Comparison of ENCODE assay signal across 8 cellular contexts in genomic region chr20:3777726-3778629, GRCh38. TPM values are rescaled to one million over a fixed set of nuclear protein-coding genes. Genes with fewer than 3 reads are reported as not detected.
DNase-seq lines count a peak whose midpoint lies in the region; TF ChIP-seq lines count a peak whose summit lies in the region.

No MANE protein-coding gene starts in this region.

- intact Hi-C loops in MCF 10A (cut with micrococcal nuclease): no loop called here

- no peak for TF ChIP-seq EP300 in SK-N-SH (IDR thresholded peaks at IDR 0.05; ENCODE audit: borderline replicate concordance in 1 of 2, low read depth in 1 of 2, low read length in 1 of 2)

- in situ Hi-C loops in T47D (cut with HindIII; ENCODE audit: low pct_unique_long_range_greater_than_20kb, low sequenced_read_pairs): no loop called here
- in situ Hi-C loops in KBM-7 (cut with MboI; ENCODE audit: low pct_unique_long_range_greater_than_20kb, low sequenced_read_pairs): no loop called here

- TF ChIP-seq CTCF in MCF 10A (IDR thresholded peaks at IDR 0.05; ENCODE audit: unreplicated experiment): no peak
- no peak for TF ChIP-seq CTCF in SK-N-SH (IDR thresholded peaks at IDR 0.05)

- H3K27ac Mint-ChIP-seq in MCF 10A (ENCODE audit: low read depth, unreplicated experiment): no peak overlapping the region

- H3K36me3 Mint-ChIP-seq in MCF 10A (ENCODE audit: insufficient read depth, unreplicated experiment): no peaks in the 10 kb centered on the region

- H4K20me1 ChIP-seq in SK-N-SH (ENCODE audit: insufficient read depth): peaks cover 14% of the 10 kb centered on the region

- H3K36me3 ChIP-seq in SK-N-SH (replicated peaks in 1 of 2; ENCODE audit: control insufficient read depth in 1 of 2, insufficient read depth in 2 of 2, low read length in 1 of 2): no peaks in the 10 kb centered on the region

- peaks cover 15% of the 10 kb centered on the region for H3K4me1 Mint-ChIP-seq in MCF 10A (ENCODE audit: insufficient read depth, unreplicated experiment)

- no peaks in the 10 kb centered on the region for H3K9me2 ChIP-seq in SK-N-SH

- peak overlapping the region; percentile 8 for H3K4me2 ChIP-seq in SK-N-SH

- no TSS peak for BruUV-seq in MCF 10A (replicated peaks; lab: Mats Ljungman, UMichigan)

- H3K9me3 ChIP-seq in SK-N-SH: no peaks in the 10 kb centered on the region

- peaks cover 15% of the 10 kb centered on the region for H3F3A ChIP-seq in SK-N-SH (replicated peaks; ENCODE audit: insufficient read depth)

- no peak for TF ChIP-seq RAD21 in SK-N-SH (IDR thresholded peaks at IDR 0.05; ENCODE audit: low read length)

- no peaks in the 10 kb centered on the region for H3K27me3 Mint-ChIP-seq in MCF 10A (ENCODE audit: insufficient read depth, unreplicated experiment)

- WGBS in SK-N-SH (ENCODE audit: low lambda C conversion rate): 32% methylated on average over 29 of the region's 70 CpGs

- peaks cover 0 to 12% of the 10 kb centered on the region in 2 experiments; a peak in 1 of 4 replicates for H3K4me1 ChIP-seq in SK-N-SH (ENCODE audit: control insufficient read depth in 1 of 2, insufficient read depth in 2 of 2, low read depth in 1 of 2, low read length in 1 of 2)

- POLR2A ChIA-PET in MCF 10A (lab: Yijun Ruan, JAX) (interaction anchor here (1.9 to 2.2 kb wide), 3 partner anchors 10 to 43 kb away, joined by 9 to 17 read pairs (median 15); partner anchors contain the start of genes ADISSP and AP5S1), SK-N-SH (lab: Yijun Ruan, JAX) (interaction anchor here (1.4 to 2.5 kb wide), 3 partner anchors 10 to 42 kb away, joined by 7 to 18 read pairs (median 9); partner anchors contain the start of genes ADISSP and AP5S1)

- peak; percentile 56 to 80 for DNase-seq in T47D (ENCODE audit: low read depth in 1 of 2, low spot score in 1 of 2)
- no peak for DNase-seq in MCF 10A (ENCODE audit: unreplicated experiment)
- DNase-seq in SK-N-SH: peak; percentile 90
- peak in 10 of 61 donors; percentile 11 to 57 (median 29) for DNase-seq in caudate nucleus (lab: John Stamatoyannopoulos, UW)
- DNase-seq in kidney glomerular epithelial cell (lab: John Stamatoyannopoulos, UW): peak; percentile 25
- peak; percentile 37 for DNase-seq in stimulated activated CD8-positive, alpha-beta memory T cell treated with anti-CD3 and anti-CD28 coated beads, Interleukin-12 subunit alpha, Interleukin-12 subunit beta, amount 100 ng/mL, for 4 hours (ENCODE audit: low read depth)
- DNase-seq in SIG-M5 (lab: John Stamatoyannopoulos, UW): no peak
- no peak for DNase-seq in KBM-7

- no peak overlapping the region for H3K4me3 Mint-ChIP-seq in MCF 10A (ENCODE audit: unreplicated experiment)

- no peaks in the 10 kb centered on the region for H3K9me3 Mint-ChIP-seq in MCF 10A (ENCODE audit: unreplicated experiment)

- H3K79me2 ChIP-seq in SK-N-SH (ENCODE audit: insufficient read depth): peaks cover 8% of the 10 kb centered on the region; the same call in 1 of the 2 replicates

- H3K27me3 ChIP-seq in SK-N-SH (ENCODE audit: insufficient read depth): no peaks in the 10 kb centered on the region

- H3K9ac ChIP-seq in SK-N-SH: no peak overlapping the region

- CTCF ChIA-PET in MCF 10A (lab: Yijun Ruan, JAX) (interaction anchor here (0.6 to 2.1 kb wide), 8 partner anchors 9 to 42 kb away, joined by 3 to 11 read pairs (median 4); partner anchors contain the start of gene AP5S1), SK-N-SH (lab: Yijun Ruan, JAX) (interaction anchor here (0.6 to 6.8 kb wide), 12 partner anchors 9 to 101 kb away, joined by 3 to 38 read pairs (median 7); partner anchors contain the start of genes ADISSP, AP5S1 and CENPB)

- H2AFZ ChIP-seq in SK-N-SH (ENCODE audit: low read depth): peak overlapping the region; percentile 40; the same call in 1 of the 2 replicates

- peak overlapping the region in 1 of 2 experiments; percentile 42; a peak in 2 of 4 replicates for H3K4me3 ChIP-seq in SK-N-SH (ENCODE audit: low read depth in 2 of 2, low read length in 1 of 2)

- peak overlapping the region in 1 of 2 experiments; percentile 24; a peak in 1 of 4 replicates for H3K27ac ChIP-seq in SK-N-SH (ENCODE audit: low read depth in 2 of 2, low read length in 1 of 2)
- peak overlapping the region; percentile 62 for H3K27ac ChIP-seq in caudate nucleus (ENCODE audit: low read depth, low read length)

TF ChIP-seq in SK-N-SH, 30 proteins besides CTCF, POLR2A, EP300 and RAD21 (continues in another document):
- TF ChIP-seq NRF1 (IDR thresholded peaks at IDR 0.05; ENCODE audit: low read depth, low read length) (no peak), REST (IDR thresholded peaks at IDR 0.05; ENCODE audit: low read depth, low read length) (no peak), ZBTB33 (IDR thresholded peaks at IDR 0.05; ENCODE audit: borderline replicate concordance, low read depth) (no peak), YY1 (IDR thresholded peaks at IDR 0.05; ENCODE audit: low read depth) (no peak), GATA2 (CRISPR knock-in tag; IDR thresholded peaks at IDR 0.05) (no peak), TEAD4 (IDR thresholded peaks at IDR 0.05; ENCODE audit: borderline replicate concordance, insufficient read depth) (no peak), ELF1 (IDR thresholded peaks at IDR 0.05) (no peak), JUND (IDR thresholded peaks at IDR 0.05) (no peak), MXI1 (IDR thresholded peaks at IDR 0.05; ENCODE audit: low read depth, low read length) (0 out of 2 replicates have a peak, but pooled peaks have one; percentile 17), USF2 (IDR thresholded peaks at IDR 0.05; ENCODE audit: borderline replicate concordance, low read depth, low read length) (no peak)

RNA-seq across cellular contexts. Expression of gene SPEF1, which starts 3.3 kb away (rescaled TPM):
- total RNA-seq in MCF 10A (2022): 0.32 TPM in 1 of 2 replicates, not detected in the other
- 1.6 and 1.8 TPM in 2 replicates for polyA plus RNA-seq in SK-N-SH (2012; rRNA removed)
- polyA plus RNA-seq in SK-N-SH (2012; cell fraction: cytosol; rRNA removed): 1.1 and 1.4 TPM in 2 replicates
- 4.5 and 5.8 TPM in 2 replicates for polyA plus RNA-seq in SK-N-SH (2012; cell fraction: nucleus; rRNA removed)

RNA-seq across cellular contexts. Expression of gene CENPB, which starts 8.6 kb away (rescaled TPM):
- total RNA-seq in MCF 10A (2022): 51.5 and 54.8 TPM in 2 replicates
- polyA plus RNA-seq in SK-N-SH (2012; rRNA removed): 37.6 and 41.2 TPM in 2 replicates
- polyA plus RNA-seq in SK-N-SH (2012; cell fraction: cytosol; rRNA removed): 29.8 and 39.9 TPM in 2 replicates
- polyA plus RNA-seq in SK-N-SH (2012; cell fraction: nucleus; rRNA removed): 26.3 and 35.2 TPM in 2 replicates

RNA-seq across cellular contexts. Expression of gene ADISSP, which starts 10.4 kb away (rescaled TPM):
- 37.8 and 58.8 TPM in 2 replicates for total RNA-seq in MCF 10A (2022)
- 59.9 and 73.9 TPM in 2 replicates for polyA plus RNA-seq in SK-N-SH (2012; rRNA removed)
- 31.6 and 54.9 TPM in 2 replicates for polyA plus RNA-seq in SK-N-SH (2012; cell fraction: cytosol; rRNA removed)
- polyA plus RNA-seq in SK-N-SH (2012; cell fraction: nucleus; rRNA removed): 36.1 and 49.8 TPM in 2 replicates

RNA-seq across cellular contexts. Expression of gene CDC25B, which starts 18.1 kb away (rescaled TPM):
- 134 and 137 TPM in 2 replicates for total RNA-seq in MCF 10A (2022)
- 41.5 and 56.5 TPM in 2 replicates for polyA plus RNA-seq in SK-N-SH (2012; rRNA removed)
- 26.5 and 35.3 TPM in 2 replicates for polyA plus RNA-seq in SK-N-SH (2012; cell fraction: cytosol; rRNA removed)
- polyA plus RNA-seq in SK-N-SH (2012; cell fraction: nucleus; rRNA removed): 173 and 208 TPM in 2 replicates

RNA-seq across cellular contexts. Expression of gene AP5S1, which starts 42.4 kb away (rescaled TPM):
- total RNA-seq in MCF 10A (2022): 15.8 and 19.2 TPM in 2 replicates
- 8.6 and 10.3 TPM in 2 replicates for polyA plus RNA-seq in SK-N-SH (2012; rRNA removed)
- polyA plus RNA-seq in SK-N-SH (2012; cell fraction: cytosol; rRNA removed): 4.7 and 6.5 TPM in 2 replicates
- polyA plus RNA-seq in SK-N-SH (2012; cell fraction: nucleus; rRNA removed): 9.7 and 10.8 TPM in 2 replicates

Comparison
In these comparisons a context has a peak if more than half of its experiments do, and no peak if none do; other contexts are left out.
1. DNase-seq: peak in T47D (2 of 2), SK-N-SH (single experiment), kidney glomerular epithelial cell (single experiment) and stimulated activated CD8-positive, alpha-beta memory T cell treated with anti-CD3 and anti-CD28 coated beads, Interleukin-12 subunit alpha, Interleukin-12 subunit beta, amount 100 ng/mL, for 4 hours (single experiment); none in MCF 10A (single experiment), SIG-M5 (single experiment) and KBM-7 (single experiment).